In genomic region chr19:6062274-6062673, GRCh38 we compare ENCODE assay signal across 10 cellular contexts. TPM values are rescaled to one million over a fixed set of nuclear protein-coding genes. Genes with fewer than 3 reads are reported as not detected.
DNase-seq lines count a peak whose midpoint lies in the region; ATAC-seq and TF ChIP-seq lines count a peak whose summit lies in the region.
"Had no signal": no experiment of that assay in that cellular context is flagged by ENCODE, and none has a peak within 500 bp of the region (broad histone marks: within the 10 kb centered on the region; RNA-seq: fewer than 3 reads in every experiment).

No MANE protein-coding gene starts in this region.

- H3K4me1 ChIP-seq in SK-N-SH (ENCODE audit: control insufficient read depth in 1 of 2, insufficient read depth in 2 of 2, low read depth in 1 of 2, low read length in 1 of 2) = peaks cover 41 to 49% of the 10 kb centered on the region in 2 experiments
- H3K4me1 ChIP-seq in left lung = peaks cover 53 to 100% of the 10 kb centered on the region in 2 donors
- peaks cover 58 to 97% of the 10 kb centered on the region in 2 donors for H3K4me1 ChIP-seq in thoracic aorta (ENCODE audit: control insufficient read depth in 1 of 2, low read depth in 2 of 2)

- H3K36me3 ChIP-seq in SK-N-SH (replicated peaks in 1 of 2; ENCODE audit: control insufficient read depth in 1 of 2, insufficient read depth in 2 of 2, low read length in 1 of 2) (no peaks in the 10 kb centered on the region), left lung (no peaks in the 10 kb centered on the region), thoracic aorta (no peaks in the 10 kb centered on the region)
- H3K36me3 ChIP-seq: SJSA1 had no signal

- DNase-seq in SK-N-SH = no peak
- DNase-seq in activated naive CD8-positive, alpha-beta T cell treated with anti-CD3 and anti-CD28 coated beads, Interleukin-2, amount 10 ng/mL, durations not matched to agents 7 days and 5 days = no peak
- peak; percentile 79 to 82 for DNase-seq in left lung
- DNase-seq in thoracic aorta (ENCODE audit: low spot score) = peak; percentile 52
- no peak for DNase-seq in middle frontal gyrus (ENCODE audit: extremely low spot score, low spot score)
- no peak for DNase-seq in amniotic stem cell (lab: John Stamatoyannopoulos, UW)
- no peak for DNase-seq in HuH-7.5 (ENCODE audit: low spot score)

- H3K36me3 Mint-ChIP-seq in activated naive CD8-positive, alpha-beta T cell treated with anti-CD3 and anti-CD28 coated beads, Interleukin-2, amount 10 ng/mL, durations not matched to agents 7 days and 5 days = no peaks in the 10 kb centered on the region

- intact Hi-C loops in left lung (cut with DNase I) = no loop called here

- H4K20me1 ChIP-seq in SK-N-SH (ENCODE audit: insufficient read depth) = no peaks in the 10 kb centered on the region

- no peak overlapping the region for H3K27ac Mint-ChIP-seq in activated naive CD8-positive, alpha-beta T cell treated with anti-CD3 and anti-CD28 coated beads, Interleukin-2, amount 10 ng/mL, durations not matched to agents 7 days and 5 days

- POLR2A ChIA-PET in SK-N-SH (lab: Yijun Ruan, JAX) = no interaction called here
- POLR2A ChIA-PET in activated naive CD8-positive, alpha-beta T cell treated with anti-CD3 and anti-CD28 coated beads, Interleukin-2, amount 10 ng/mL, durations not matched to agents 7 days and 5 days (lab: Charles Lee) = interaction anchor here (1.1 to 1.8 kb wide), 3 partner anchors 26 to 49 kb away, joined by 3 to 8 read pairs (median 3); no protein-coding TSS in a partner anchor

- TF ChIP-seq CTCF in SK-N-SH (IDR thresholded peaks at IDR 0.05) (no peak), left lung (IDR thresholded peaks at IDR 0.05) (no peak), thoracic aorta (IDR thresholded peaks at IDR 0.05) (no peak)

- peaks cover 39% of the 10 kb centered on the region for H3K4me1 Mint-ChIP-seq in activated naive CD8-positive, alpha-beta T cell treated with anti-CD3 and anti-CD28 coated beads, Interleukin-2, amount 10 ng/mL, durations not matched to agents 7 days and 5 days

- peak overlapping the region; percentile 37 for H3K4me3 Mint-ChIP-seq in activated naive CD8-positive, alpha-beta T cell treated with anti-CD3 and anti-CD28 coated beads, Interleukin-2, amount 10 ng/mL, durations not matched to agents 7 days and 5 days

- 96% methylated on average over 10 of the region's 11 CpGs for WGBS in SK-N-SH (ENCODE audit: low lambda C conversion rate)

- H3K27me3 Mint-ChIP-seq in activated naive CD8-positive, alpha-beta T cell treated with anti-CD3 and anti-CD28 coated beads, Interleukin-2, amount 10 ng/mL, durations not matched to agents 7 days and 5 days = peaks cover 9% of the 10 kb centered on the region

- no peak for TF ChIP-seq RAD21 in SK-N-SH (IDR thresholded peaks at IDR 0.05; ENCODE audit: low read length)

- peak overlapping the region in 1 of 2 experiments; percentile 97; a peak in 2 of 4 replicates for H3K27ac ChIP-seq in SK-N-SH (ENCODE audit: low read depth in 2 of 2, low read length in 1 of 2)
- peak overlapping the region; percentile 77 to 99 for H3K27ac ChIP-seq in left lung
- peak overlapping the region; percentile 96 to 97 for H3K27ac ChIP-seq in thoracic aorta
- H3K27ac ChIP-seq: 22Rv1, SJSA1 had no signal

- H3F3A ChIP-seq in SK-N-SH (replicated peaks; ENCODE audit: insufficient read depth) = peaks cover 51% of the 10 kb centered on the region

- H3K9me2 ChIP-seq in SK-N-SH = no peaks in the 10 kb centered on the region

- H3K9ac ChIP-seq in SK-N-SH = peak overlapping the region; percentile 74

- H3K4me3 ChIP-seq in SK-N-SH (ENCODE audit: low read depth in 2 of 2, low read length in 1 of 2) (no peak overlapping the region), left lung (peak overlapping the region in 1 of 2 donors; percentile 10), thoracic aorta (peak overlapping the region; percentile 1)
- H3K4me3 ChIP-seq: SJSA1 had no signal

- TF ChIP-seq EP300 in SK-N-SH (IDR thresholded peaks at IDR 0.05; ENCODE audit: borderline replicate concordance in 1 of 2, low read depth in 1 of 2, low read length in 1 of 2) = no peak

- ATAC-seq in SK-N-SH treated with all-trans-retinoic acid at 6 μM for 48 hours (no peak), left lung (peak; percentile 11), thoracic aorta (ENCODE audit: insufficient number of reproducible peaks, low FRiP score, low read depth) (no peak)
- ATAC-seq in activated naive CD8-positive, alpha-beta T cell treated with anti-CD3 and anti-CD28 coated beads, Interleukin-2, amount 10 ng/mL, durations not matched to agents 7 days and 5 days (ENCODE audit: low read depth) = peak; percentile 84

- H3K27me3 ChIP-seq in SK-N-SH (ENCODE audit: insufficient read depth) = no peaks in the 10 kb centered on the region
- no peaks in the 10 kb centered on the region for H3K27me3 ChIP-seq in left lung
- H3K27me3 ChIP-seq in thoracic aorta (replicated peaks; ENCODE audit: insufficient read depth) = no peaks in the 10 kb centered on the region
- H3K27me3 ChIP-seq: SJSA1 had no signal

- no peak overlapping the region for H2AFZ ChIP-seq in SK-N-SH (ENCODE audit: low read depth)

- CTCF ChIA-PET in SK-N-SH (lab: Yijun Ruan, JAX) = interaction anchor here (1.0 to 4.6 kb wide), 2 partner anchors 14 to 75 kb away, joined by 3 to 25 read pairs; no protein-coding TSS in a partner anchor

- no peak overlapping the region for H3K4me2 ChIP-seq in SK-N-SH

- peaks cover 69% of the 10 kb centered on the region; the same call in 1 of the 2 replicates for H3K79me2 ChIP-seq in SK-N-SH (ENCODE audit: insufficient read depth)

- no peaks in the 10 kb centered on the region for H3K9me3 Mint-ChIP-seq in activated naive CD8-positive, alpha-beta T cell treated with anti-CD3 and anti-CD28 coated beads, Interleukin-2, amount 10 ng/mL, durations not matched to agents 7 days and 5 days

- H3K9me3 ChIP-seq in SK-N-SH (no peaks in the 10 kb centered on the region), left lung (no peaks in the 10 kb centered on the region), thoracic aorta (peaks cover 4% of the 10 kb centered on the region)
- H3K9me3 ChIP-seq: SJSA1 had no signal

TF ChIP-seq in SK-N-SH, 30 proteins besides CTCF, POLR2A, EP300 and RAD21 (continues in another document):
- TF ChIP-seq MXI1 (IDR thresholded peaks at IDR 0.05; ENCODE audit: low read depth, low read length) (no peak), MAX (IDR thresholded peaks at IDR 0.05; ENCODE audit: low read depth) (no peak), YY1 (IDR thresholded peaks at IDR 0.05; ENCODE audit: low read depth) (no peak), IRF3 (IDR thresholded peaks at IDR 0.05; ENCODE audit: low read depth, low read length) (no peak), MEF2A (IDR thresholded peaks at IDR 0.05; ENCODE audit: borderline replicate concordance, low read depth) (no peak), GABPA (IDR thresholded peaks at IDR 0.05; ENCODE audit: low read depth) (no peak), TEAD4 (IDR thresholded peaks at IDR 0.05; ENCODE audit: borderline replicate concordance, insufficient read depth) (no peak), RCOR1 (IDR thresholded peaks at IDR 0.05; ENCODE audit: low read length) (no peak)

TF ChIP-seq in SK-N-SH treated with all-trans-retinoic acid at 6 μM for 48 hours, 23 proteins besides CTCF, POLR2A, EP300 and RAD21 (continues in another document):
- TF ChIP-seq CSDC2 (CRISPR knock-in tag; IDR thresholded peaks at IDR 0.05) = no peak
- no peak for TF ChIP-seq BACH2 (CRISPR knock-in tag; IDR thresholded peaks at IDR 0.05; ENCODE audit: borderline replicate concordance)
- no peak for TF ChIP-seq TOX (CRISPR knock-in tag; IDR thresholded peaks at IDR 0.05; ENCODE audit: borderline replicate concordance)
- no peak for TF ChIP-seq ZNF70 (CRISPR knock-in tag; IDR thresholded peaks at IDR 0.05)
- TF ChIP-seq PATZ1 (CRISPR knock-in tag; IDR thresholded peaks at IDR 0.05; ENCODE audit: borderline replicate concordance) = no peak
- TF ChIP-seq GLIS3 (CRISPR knock-in tag; IDR thresholded peaks at IDR 0.05) = no peak
- TF ChIP-seq CREB5 (CRISPR knock-in tag; IDR thresholded peaks at IDR 0.05; ENCODE audit: low read depth) = no peak
- TF ChIP-seq RARB (CRISPR knock-in tag; IDR thresholded peaks at IDR 0.05) = no peak

RNA-seq across cellular contexts. Expression of gene RFX2, which starts 48.0 kb away (rescaled TPM):
- polyA plus RNA-seq in SK-N-SH (2012; rRNA removed) = 10.0 and 12.6 TPM in 2 replicates
- polyA plus RNA-seq in SK-N-SH (2012; cell fraction: cytosol; rRNA removed) = 7.6 and 7.9 TPM in 2 replicates
- 18.3 and 42.2 TPM in 2 replicates for polyA plus RNA-seq in SK-N-SH (2012; cell fraction: nucleus; rRNA removed)
- 10 to 100 TPM in 1 of 2 experiments, 1 to 10 TPM in 1; 9.9 to 12.2 TPM for total RNA-seq in activated naive CD8-positive, alpha-beta T cell treated with anti-CD3 and anti-CD28 coated beads, Interleukin-2, amount 10 ng/mL, durations not matched to agents 7 days and 5 days
- 10 to 100 TPM; 17.0 to 18.8 TPM for total RNA-seq in left lung
- 10 to 100 TPM; 21.7 to 30.3 TPM for total RNA-seq in thoracic aorta

Comparison
In these comparisons a context has a peak if more than half of its experiments do, and no peak if none do; other contexts are left out.
1. DNase-seq: peak in left lung (2 of 2) and thoracic aorta (single experiment); none in SK-N-SH (single experiment), activated naive CD8-positive, alpha-beta T cell treated with anti-CD3 and anti-CD28 coated beads, Interleukin-2, amount 10 ng/mL, durations not matched to agents 7 days and 5 days (single experiment), middle frontal gyrus (single experiment), amniotic stem cell (single experiment) and HuH-7.5 (single experiment).
2. ATAC-seq: peak in activated naive CD8-positive, alpha-beta T cell treated with anti-CD3 and anti-CD28 coated beads, Interleukin-2, amount 10 ng/mL, durations not matched to agents 7 days and 5 days (single experiment) and left lung (single experiment); none in SK-N-SH treated with all-trans-retinoic acid at 6 μM for 48 hours (single experiment) and thoracic aorta (single experiment).